In genomic region chr17:35460354-35460851, GRCh38 we compare ENCODE assay signal across 8 cellular contexts. TPM values are rescaled to one million over a fixed set of nuclear protein-coding genes. Genes with fewer than 3 reads are reported as not detected.
A peak's percentile ranks its signal among the peaks of the same experiment; 100 is the strongest.
DNase-seq lines count a peak whose midpoint lies in the region; ATAC-seq and TF ChIP-seq lines count a peak whose summit lies in the region.

No MANE protein-coding gene starts in this region.

- H3K27ac ChIP-seq in GM23338 (ENCODE audit: low read depth) (no peak overlapping the region), heart right ventricle (no peak overlapping the region), smooth muscle cell (ENCODE audit: low read depth) (no peak overlapping the region), dorsolateral prefrontal cortex (no peak overlapping the region)

- no peaks in the 10 kb centered on the region for H3K36me3 ChIP-seq in GM23338 (ENCODE audit: insufficient read depth)
- H3K36me3 ChIP-seq in heart right ventricle: no peaks in the 10 kb centered on the region
- no peaks in the 10 kb centered on the region for H3K36me3 ChIP-seq in smooth muscle cell (ENCODE audit: low read depth)

- peak; percentile 95 for DNase-seq in GM23338 (ENCODE audit: low spot score)
- DNase-seq in NCI-H187 (lab: John Stamatoyannopoulos, UW): peak; percentile 28 to 63
- peak; percentile 71 for DNase-seq in activated T-cell treated with anti-CD3 and anti-CD28 coated beads, Interleukin-2, amount 50 U/mL, for 1 hour
- peak; percentile 13 to 23 for DNase-seq in heart right ventricle
- DNase-seq in smooth muscle cell (lab: John Stamatoyannopoulos, UW; ENCODE audit: unreplicated experiment): no peak
- DNase-seq in dorsolateral prefrontal cortex: no peak
- DNase-seq in anterior cingulate cortex (lab: John Stamatoyannopoulos, UW): no peak

- H3K27ac Mint-ChIP-seq in GM23338: no peak overlapping the region

- H3K4me3 Mint-ChIP-seq in GM23338: peak overlapping the region; percentile 64

- H2AFZ ChIP-seq in GM23338 (0 out of 2 replicates have a peak overlapping the region, but pooled peaks have one; percentile 67), smooth muscle cell (ENCODE audit: low read depth) (no peak overlapping the region)

- peaks cover 5% of the 10 kb centered on the region; the same call in 1 of the 2 replicates for H3K4me1 ChIP-seq in GM23338 (ENCODE audit: insufficient read depth)
- H3K4me1 ChIP-seq in heart right ventricle: peaks cover 0 to 11% (median 3%) of the 10 kb centered on the region in 9 donors
- no peaks in the 10 kb centered on the region for H3K4me1 ChIP-seq in smooth muscle cell (ENCODE audit: low read depth)

- H3K4me1 Mint-ChIP-seq in GM23338: peaks cover 9% of the 10 kb centered on the region

- H3K27me3 Mint-ChIP-seq in GM23338 (ENCODE audit: insufficient read depth, low read depth, poor library complexity): peaks cover 58% of the 10 kb centered on the region

- intact Hi-C loops in heart right ventricle (cut with DNase I) (no loop called here), dorsolateral prefrontal cortex (cut with DNase I) (no loop called here)

- H3F3A ChIP-seq in GM23338 (replicated peaks; ENCODE audit: low read depth) (no peaks in the 10 kb centered on the region), smooth muscle cell (ENCODE audit: low read depth) (no peaks in the 10 kb centered on the region)

- ATAC-seq in GM23338 (peak; percentile 99), heart right ventricle (peak; percentile 58 to 87 (median 66))

- H3K9me3 ChIP-seq in heart right ventricle (no peaks in the 10 kb centered on the region), smooth muscle cell (replicated peaks; ENCODE audit: low read depth) (no peaks in the 10 kb centered on the region)

- TF ChIP-seq CTCF in GM12875 (IDR thresholded peaks at IDR 0.05; ENCODE audit: borderline replicate concordance, insufficient read depth, low read depth, low read length) (no peak), GM23338 (conservative IDR thresholded peaks at IDR 0.05; ENCODE audit: low read depth in 2 of 2) (no peak), heart right ventricle (IDR thresholded peaks at IDR 0.05) (no peak), smooth muscle cell (IDR thresholded peaks at IDR 0.05; ENCODE audit: borderline replicate concordance, insufficient read depth, poor library complexity, severe bottlenecking) (no peak), dorsolateral prefrontal cortex (IDR thresholded peaks at IDR 0.05 in 54 of 56, conservative IDR thresholded peaks at IDR 0.05 in 2 of 56; ENCODE audit: low read depth in 1 of 56, partially characterized antibody in 56 of 56) (no peak)

- H4K20me1 ChIP-seq in GM23338 (replicated peaks; ENCODE audit: insufficient read depth) (peaks cover 10% of the 10 kb centered on the region; the same call in 1 of the 2 replicates), smooth muscle cell (ENCODE audit: low read depth) (no peaks in the 10 kb centered on the region)

- H3K9ac ChIP-seq in smooth muscle cell (ENCODE audit: low read depth): no peak overlapping the region

- 5% methylated on average over 44 of the region's 44 CpGs for WGBS in heart right ventricle, 2 donors
- 16% methylated on average over 42 of the region's 44 CpGs for WGBS in smooth muscle cell (ENCODE audit: low lambda C conversion rate)

- no peaks in the 10 kb centered on the region for H3K9me2 ChIP-seq in GM23338 (ENCODE audit: insufficient read depth)

- H3K4me2 ChIP-seq in GM23338: peak overlapping the region; percentile 77
- peak overlapping the region; percentile 74 for H3K4me2 ChIP-seq in smooth muscle cell

- peak overlapping the region; percentile 36 for H3K4me3 ChIP-seq in GM12875 (ENCODE audit: low read depth, low read length)
- H3K4me3 ChIP-seq in GM23338: peak overlapping the region; percentile 52
- peak overlapping the region in 9 of 10 donors; percentile 6 to 53 (median 45) for H3K4me3 ChIP-seq in heart right ventricle
- peak overlapping the region; percentile 35 for H3K4me3 ChIP-seq in smooth muscle cell
- H3K4me3 ChIP-seq in dorsolateral prefrontal cortex: peak overlapping the region in 17 of 59 donors; percentile 4 to 37 (median 21)

- no peaks in the 10 kb centered on the region for H3K79me2 ChIP-seq in GM23338 (replicated peaks; ENCODE audit: insufficient read depth)
- no peaks in the 10 kb centered on the region for H3K79me2 ChIP-seq in smooth muscle cell (ENCODE audit: low read depth)

- no peaks in the 10 kb centered on the region; the same call in 2 of the 3 replicates for H3K9me3 Mint-ChIP-seq in GM23338

- H3K27me3 ChIP-seq in GM23338 (ENCODE audit: insufficient read depth) (peaks cover 98% of the 10 kb centered on the region), heart right ventricle (peaks cover 0 to 62% (median 36%) of the 10 kb centered on the region in 7 donors), smooth muscle cell (ENCODE audit: low read depth) (peaks cover 64% of the 10 kb centered on the region), dorsolateral prefrontal cortex (peaks cover 0 to 91% (median 61%) of the 10 kb centered on the region in 45 donors)

- H3K36me3 Mint-ChIP-seq in GM23338 (ENCODE audit: low read depth): no peaks in the 10 kb centered on the region

TF ChIP-seq in GM23338, 12 proteins besides CTCF, POLR2A, EP300 and RAD21:
- 0 out of 2 replicates have a peak, but pooled peaks have one; percentile 25 for TF ChIP-seq CREB1 (CRISPR knock-in tag; IDR thresholded peaks at IDR 0.05; ENCODE audit: low read depth)
- TF ChIP-seq NANOG (IDR thresholded peaks at IDR 0.05; ENCODE audit: borderline replicate concordance): no peak

RNA-seq across cellular contexts. Expression of gene SLFN13, which starts 11.8 kb away (rescaled TPM):
- 3.1 and 4.3 TPM in 2 replicates for total RNA-seq in GM23338 (2014; rRNA removed; shearing (Covaris generic))
- polyA plus RNA-seq in GM23338 (2016; fragmentation: Nextera tagmentation; extraction: Ambion mirVana) (1.0 and 1.3 TPM in 2 replicates), heart right ventricle (1 to 10 TPM in 1 of 2 donors, under 1 TPM in 1; 0.51 to 1.5 TPM), smooth muscle cell (0.30 and 0.83 TPM in 2 replicates)
- total RNA-seq in heart right ventricle (10 to 100 TPM in 1 of 10 donors, 1 to 10 TPM in 9; 1.8 to 10.7 (median 4.4) TPM), smooth muscle cell (0.45 and 5.1 TPM in 2 replicates), dorsolateral prefrontal cortex (1 to 10 TPM in 101 of 120 experiments, under 1 TPM in 19; 0.39 to 5.6 (median 2.2) TPM)

RNA-seq across cellular contexts. Expression of gene SLFN12, which starts 28.1 kb away (rescaled TPM):
- 6.1 and 9.2 TPM in 2 replicates for total RNA-seq in GM23338 (2014; rRNA removed; shearing (Covaris generic))
- polyA plus RNA-seq in GM23338 (2016; fragmentation: Nextera tagmentation; extraction: Ambion mirVana) (3.5 and 4.8 TPM in 2 replicates), heart right ventricle (1 to 10 TPM in 1 of 2 donors, under 1 TPM in 1; 0.96 to 3.7 TPM), smooth muscle cell (2.8 and 4.4 TPM in 2 replicates)
- total RNA-seq in heart right ventricle (1 to 10 TPM; 2.0 to 7.8 (median 4.0) TPM), smooth muscle cell (14.3 and 17.7 TPM in 2 replicates), dorsolateral prefrontal cortex (1 to 10 TPM in 116 of 120 experiments, under 1 TPM in 4; 0.80 to 6.9 (median 2.3) TPM)

Comparison
In these comparisons a context has a peak if more than half of its experiments do, and no peak if none do; other contexts are left out.
1. DNase-seq: peak in GM23338 (single experiment), NCI-H187 (2 of 2), activated T-cell treated with anti-CD3 and anti-CD28 coated beads, Interleukin-2, amount 50 U/mL, for 1 hour (single experiment) and heart right ventricle (2 of 2); none in smooth muscle cell (single experiment), dorsolateral prefrontal cortex (0 of 10) and anterior cingulate cortex (0 of 58).